8 cellular contexts compared by ENCODE assay signal in the genomic region with DNA sequence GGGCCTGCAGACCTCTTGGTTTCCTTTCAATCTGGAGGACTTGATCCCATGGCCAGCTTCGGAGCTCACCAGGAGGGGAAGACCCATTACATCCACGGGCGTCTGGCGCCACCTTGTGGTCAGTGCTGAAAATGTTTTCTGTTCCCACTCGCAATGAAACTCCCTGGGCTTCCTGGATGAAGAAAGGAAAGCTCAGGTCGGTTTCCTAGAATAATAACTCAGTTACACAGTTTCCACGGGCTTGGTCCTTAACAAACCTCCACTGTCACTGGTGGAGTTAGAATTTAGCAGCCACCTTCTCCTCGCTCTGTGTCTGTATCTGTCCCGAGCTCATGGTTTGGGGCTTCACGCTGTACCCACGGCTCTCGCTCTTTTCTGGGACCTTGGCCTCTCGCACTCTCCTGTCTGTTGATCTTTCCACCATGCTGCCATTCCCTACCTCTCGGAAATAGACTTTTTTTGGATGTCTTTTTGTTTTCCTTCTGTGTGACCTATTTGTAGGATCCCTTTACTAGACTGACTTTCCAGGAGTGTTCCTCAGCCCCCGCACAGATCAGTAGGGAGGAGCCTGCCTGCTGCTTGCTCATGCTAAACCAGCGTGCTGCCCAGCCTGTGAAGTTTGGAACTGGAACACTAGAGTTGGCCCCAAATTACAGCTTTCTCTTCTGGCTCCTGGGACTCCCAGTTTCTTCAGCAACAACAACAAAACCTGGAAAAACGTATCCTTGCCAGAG. TPM values are rescaled to one million over a fixed set of nuclear protein-coding genes. Genes with fewer than 3 reads are reported as not detected.
DNase-seq lines count a peak whose midpoint lies in the region; ATAC-seq and TF ChIP-seq lines count a peak whose summit lies in the region.

No MANE protein-coding gene starts in this region.

- no peak overlapping the region for H3K4me3 ChIP-seq in OCI-LY7 (ENCODE audit: low read depth, low read length, poor library complexity, severe bottlenecking)
- H3K4me3 ChIP-seq in mucosa of stomach (ENCODE audit: low read length): peak overlapping the region; percentile 38

- intact Hi-C loops in OCI-LY7 (cut with micrococcal nuclease; ENCODE audit: unreplicated experiment): loop anchor here (1.0 to 10.0 kb wide), 8 partner anchors 152 to 939 kb away; a partner anchor contains a TSS

- no peaks in the 10 kb centered on the region for H3K9me2 ChIP-seq in OCI-LY7 (ENCODE audit: insufficient read depth, low read length)

- H3K36me3 ChIP-seq in OCI-LY7 (ENCODE audit: insufficient read depth, low read length) (no peaks in the 10 kb centered on the region), mucosa of stomach (ENCODE audit: control insufficient read depth, insufficient read depth, low read length) (no peaks in the 10 kb centered on the region)

- TF ChIP-seq RAD21 in Ishikawa (IDR thresholded peaks at IDR 0.05; ENCODE audit: low read depth): peak; percentile 99

- TF ChIP-seq CTCF in OCI-LY7 (conservative IDR thresholded peaks at IDR 0.05; ENCODE audit: low read length): peak; percentile 95

- H3K4me1 ChIP-seq in OCI-LY7 (ENCODE audit: insufficient read depth, low read length, poor library complexity, severe bottlenecking): no peaks in the 10 kb centered on the region
- peaks cover 9% of the 10 kb centered on the region for H3K4me1 ChIP-seq in mucosa of stomach (ENCODE audit: control insufficient read depth, insufficient read depth, low read length)

- POLR2A ChIA-PET in OCI-LY7 (lab: Charles Lee): interaction anchor here (0.5 to 1.2 kb wide), 6 partner anchors 201 to 817 kb away, joined by 3 to 4 read pairs (median 3); a partner anchor contains a TSS

- no peaks in the 10 kb centered on the region for H3K79me2 ChIP-seq in OCI-LY7 (ENCODE audit: insufficient read depth, low read depth, low read length)

- DNase-seq in COR-L47 (lab: John Stamatoyannopoulos, UW) (peak; percentile 89), OCI-LY7 (ENCODE audit: low spot score) (peak; percentile 84), activated T-cell treated with anti-CD3 and anti-CD28 coated beads for 4 hours (peak; percentile 84), erythroblast (lab: John Stamatoyannopoulos, UW) (peak; percentile 77 to 90)
- peak; percentile 57 to 84 for DNase-seq in stimulated activated CD8-positive, alpha-beta memory T cell treated with anti-CD3 and anti-CD28 coated beads, Interleukin-4, amount 100 ng/mL, for 4 hours (ENCODE audit: low read depth in 2 of 2, low spot score in 1 of 2)

- BruUV-seq in OCI-LY7 (replicated peaks; lab: Mats Ljungman, UMichigan): no TSS peak

- no peaks in the 10 kb centered on the region for H3K27me3 ChIP-seq in mucosa of stomach (ENCODE audit: control insufficient read depth, insufficient read depth, low read length)

- peak overlapping the region; percentile 75 for H3K9ac ChIP-seq in mucosa of stomach (ENCODE audit: low read length)

- H3K9me3 ChIP-seq in OCI-LY7 (ENCODE audit: low read length) (no peaks in the 10 kb centered on the region), mucosa of stomach (ENCODE audit: control insufficient read depth, low read length) (no peaks in the 10 kb centered on the region)

- peak; percentile 73 for ATAC-seq in GM21526 (IDR thresholded peaks at IDR 0.05; ENCODE audit: low FRiP score, unreplicated experiment)

- no peak for TF ChIP-seq EP300 in Ishikawa (IDR thresholded peaks at IDR 0.05; ENCODE audit: borderline replicate concordance)

- H3K27ac ChIP-seq in OCI-LY7 (ENCODE audit: low read depth, low read length, poor library complexity, severe bottlenecking): no peak overlapping the region

- peak overlapping the region; percentile 77; the same call in 1 of the 2 replicates for H2AFZ ChIP-seq in OCI-LY7 (ENCODE audit: low read length)

- TF ChIP-seq POLR2A in erythroblast (IDR thresholded peaks at IDR 0.05; ENCODE audit: low read length): no peak

- H3K4me2 ChIP-seq in OCI-LY7 (ENCODE audit: low read length): peak overlapping the region; percentile 57; the same call in 1 of the 2 replicates

- CTCF ChIA-PET in OCI-LY7 (lab: Charles Lee; ENCODE audit: unreplicated experiment): interaction anchor here (0.5 to 2.8 kb wide), 5 partner anchors 16 to 943 kb away, joined by 3 to 21 read pairs (median 4); a partner anchor contains a TSS

- H4K20me1 ChIP-seq in OCI-LY7 (ENCODE audit: insufficient read depth, low read length): no peaks in the 10 kb centered on the region

TF ChIP-seq in Ishikawa, 13 proteins besides CTCF, POLR2A, EP300 and RAD21:
- TF ChIP-seq, protein P1, sequence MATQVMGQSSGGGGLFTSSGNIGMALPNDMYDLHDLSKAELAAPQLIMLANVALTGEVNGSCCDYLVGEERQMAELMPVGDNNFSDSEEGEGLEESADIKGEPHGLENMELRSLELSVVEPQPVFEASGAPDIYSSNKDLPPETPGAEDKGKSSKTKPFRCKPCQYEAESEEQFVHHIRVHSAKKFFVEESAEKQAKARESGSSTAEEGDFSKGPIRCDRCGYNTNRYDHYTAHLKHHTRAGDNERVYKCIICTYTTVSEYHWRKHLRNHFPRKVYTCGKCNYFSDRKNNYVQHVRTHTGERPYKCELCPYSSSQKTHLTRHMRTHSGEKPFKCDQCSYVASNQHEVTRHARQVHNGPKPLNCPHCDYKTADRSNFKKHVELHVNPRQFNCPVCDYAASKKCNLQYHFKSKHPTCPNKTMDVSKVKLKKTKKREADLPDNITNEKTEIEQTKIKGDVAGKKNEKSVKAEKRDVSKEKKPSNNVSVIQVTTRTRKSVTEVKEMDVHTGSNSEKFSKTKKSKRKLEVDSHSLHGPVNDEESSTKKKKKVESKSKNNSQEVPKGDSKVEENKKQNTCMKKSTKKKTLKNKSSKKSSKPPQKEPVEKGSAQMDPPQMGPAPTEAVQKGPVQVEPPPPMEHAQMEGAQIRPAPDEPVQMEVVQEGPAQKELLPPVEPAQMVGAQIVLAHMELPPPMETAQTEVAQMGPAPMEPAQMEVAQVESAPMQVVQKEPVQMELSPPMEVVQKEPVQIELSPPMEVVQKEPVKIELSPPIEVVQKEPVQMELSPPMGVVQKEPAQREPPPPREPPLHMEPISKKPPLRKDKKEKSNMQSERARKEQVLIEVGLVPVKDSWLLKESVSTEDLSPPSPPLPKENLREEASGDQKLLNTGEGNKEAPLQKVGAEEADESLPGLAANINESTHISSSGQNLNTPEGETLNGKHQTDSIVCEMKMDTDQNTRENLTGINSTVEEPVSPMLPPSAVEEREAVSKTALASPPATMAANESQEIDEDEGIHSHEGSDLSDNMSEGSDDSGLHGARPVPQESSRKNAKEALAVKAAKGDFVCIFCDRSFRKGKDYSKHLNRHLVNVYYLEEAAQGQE (IDR thresholded peaks at IDR 0.05; ENCODE audit: low read depth): no peak
- TF ChIP-seq FOXM1 (IDR thresholded peaks at IDR 0.05; ENCODE audit: borderline replicate concordance, low read depth): no peak
- no peak for TF ChIP-seq CEBPB (IDR thresholded peaks at IDR 0.05)
- TF ChIP-seq, protein P2, sequence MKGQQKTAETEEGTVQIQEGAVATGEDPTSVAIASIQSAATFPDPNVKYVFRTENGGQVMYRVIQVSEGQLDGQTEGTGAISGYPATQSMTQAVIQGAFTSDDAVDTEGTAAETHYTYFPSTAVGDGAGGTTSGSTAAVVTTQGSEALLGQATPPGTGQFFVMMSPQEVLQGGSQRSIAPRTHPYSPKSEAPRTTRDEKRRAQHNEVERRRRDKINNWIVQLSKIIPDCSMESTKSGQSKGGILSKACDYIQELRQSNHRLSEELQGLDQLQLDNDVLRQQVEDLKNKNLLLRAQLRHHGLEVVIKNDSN (IDR thresholded peaks at IDR 0.05): no peak
- TF ChIP-seq EGR1 (IDR thresholded peaks at IDR 0.05): no peak
- TF ChIP-seq TAF1 (IDR thresholded peaks at IDR 0.05; ENCODE audit: low read depth): no peak
- no peak for TF ChIP-seq TCF12 (IDR thresholded peaks at IDR 0.05; ENCODE audit: low read depth)
- TF ChIP-seq TEAD4 (IDR thresholded peaks at IDR 0.05): no peak
- TF ChIP-seq, protein P3, sequence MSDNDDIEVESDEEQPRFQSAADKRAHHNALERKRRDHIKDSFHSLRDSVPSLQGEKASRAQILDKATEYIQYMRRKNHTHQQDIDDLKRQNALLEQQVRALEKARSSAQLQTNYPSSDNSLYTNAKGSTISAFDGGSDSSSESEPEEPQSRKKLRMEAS (IDR thresholded peaks at IDR 0.05): no peak
- TF ChIP-seq ZBTB7A (IDR thresholded peaks at IDR 0.05; ENCODE audit: low read depth): no peak
- no peak for TF ChIP-seq CREB1 (IDR thresholded peaks at IDR 0.05; ENCODE audit: low read depth)
- no peak for TF ChIP-seq YY1 (IDR thresholded peaks at IDR 0.05; ENCODE audit: low read depth)
- no peak for TF ChIP-seq NFIC (IDR thresholded peaks at IDR 0.05)

RNA-seq across cellular contexts. Expression of a gene that starts 56.3 kb away (rescaled TPM):
- 0.59 and 1.1 TPM in 2 replicates for total RNA-seq in OCI-LY7 (2014; rRNA removed; shearing (Covaris generic))
- total RNA-seq in OCI-LY7 (2022): 2.4 and 3.1 TPM in 2 replicates
